ENCODE assay signal across 10 cellular contexts in genomic region chr5:139982157-139982974, GRCh38.
DNase-seq lines count a peak whose midpoint lies in the region; ATAC-seq and TF ChIP-seq lines count a peak whose summit lies in the region.
"Had no signal": no experiment of that assay in that cellular context is flagged by ENCODE, and none has a peak within 500 bp of the region (broad histone marks: within the 10 kb centered on the region; RNA-seq: fewer than 3 reads in every experiment).

No MANE protein-coding gene starts in this region.

- ATAC-seq in HG02885 (IDR thresholded peaks at IDR 0.05; ENCODE audit: poor library complexity, unreplicated experiment) (no peak), HG03460 (IDR thresholded peaks at IDR 0.05; ENCODE audit: unreplicated experiment) (no peak)

- no peak for TF ChIP-seq CTCF in neural crest cell (conservative IDR thresholded peaks at IDR 0.05)

- H3K4me1 Mint-ChIP-seq in neural crest cell = peaks cover 17% of the 10 kb centered on the region

- no peak overlapping the region for H3K4me3 Mint-ChIP-seq in neural crest cell

- H3K9me3 ChIP-seq in MG63 = no peaks in the 10 kb centered on the region; the same call in 1 of the 2 replicates

- no peaks in the 10 kb centered on the region for H3K9me3 Mint-ChIP-seq in neural crest cell

- H3K36me3 Mint-ChIP-seq in neural crest cell (ENCODE audit: low read depth) = no peaks in the 10 kb centered on the region

- no peaks in the 10 kb centered on the region for H3K36me3 ChIP-seq in MG63

- H3K4me3 ChIP-seq in MG63 = no peak overlapping the region

- H3K27me3 ChIP-seq in MG63 = no peaks in the 10 kb centered on the region

- H3K27ac Mint-ChIP-seq in neural crest cell (ENCODE audit: unreplicated experiment) = peak overlapping the region; percentile 85

- DNase-seq in EL = peak; percentile 36
- peak; percentile 64 for DNase-seq in epidermal melanocyte (ENCODE audit: insufficient read length, low spot score)
- no peak for DNase-seq in neural crest cell (ENCODE audit: low read depth, low spot score)
- no peak for DNase-seq in SKM-1 (lab: John Stamatoyannopoulos, UW; ENCODE audit: unreplicated experiment)
- DNase-seq in MG63 = no peak
- DNase-seq: activated CD4-positive, CD25-positive, alpha-beta regulatory T cell treated with anti-CD3 and anti-CD28 coated beads, Interleukin-2, amount 50 U/mL, for 72 hours; NK-92 treated with Interleukin-12 subunit alpha and Interleukin-12 subunit beta, amount 100 ng/mL, for 24 hours had no signal

- peaks cover 28% of the 10 kb centered on the region for H3K27me3 Mint-ChIP-seq in neural crest cell (ENCODE audit: low read depth)

TF ChIP-seq in PFSK-1, 5 proteins besides CTCF, POLR2A, EP300 and RAD21:
- peak; percentile 66; the same call in 1 of the 2 replicates for TF ChIP-seq POLR2AphosphoS5 (IDR thresholded peaks at IDR 0.05; ENCODE audit: low read depth, low read length)
- no peak for TF ChIP-seq FOXP2 (optimal IDR thresholded peaks at IDR 0.05; ENCODE audit: borderline replicate concordance, extremely low read depth, extremely low read length, insufficient read depth)
- no peak for TF ChIP-seq SIN3A (IDR thresholded peaks at IDR 0.05; ENCODE audit: borderline replicate concordance, insufficient read depth, low read length)
- peak in 1 of 2 experiments; percentile 8; a peak in 1 of 4 replicates for TF ChIP-seq REST (IDR thresholded peaks at IDR 0.05; ENCODE audit: insufficient read depth in 1 of 2, low read depth in 2 of 2, low read length in 2 of 2)
- TF ChIP-seq TAF1 (IDR thresholded peaks at IDR 0.05; ENCODE audit: borderline replicate concordance, insufficient read depth, low read length) = peak; percentile 47; the same call in 1 of the 2 replicates

Comparison
In these comparisons a context has a peak if more than half of its experiments do, and no peak if none do; other contexts are left out.
1. DNase-seq: peak in EL (single experiment) and epidermal melanocyte (single experiment); none in neural crest cell (single experiment), SKM-1 (single experiment) and MG63 (single experiment).